ENCODE assay signal across 16 cellular contexts in the genomic region with DNA sequence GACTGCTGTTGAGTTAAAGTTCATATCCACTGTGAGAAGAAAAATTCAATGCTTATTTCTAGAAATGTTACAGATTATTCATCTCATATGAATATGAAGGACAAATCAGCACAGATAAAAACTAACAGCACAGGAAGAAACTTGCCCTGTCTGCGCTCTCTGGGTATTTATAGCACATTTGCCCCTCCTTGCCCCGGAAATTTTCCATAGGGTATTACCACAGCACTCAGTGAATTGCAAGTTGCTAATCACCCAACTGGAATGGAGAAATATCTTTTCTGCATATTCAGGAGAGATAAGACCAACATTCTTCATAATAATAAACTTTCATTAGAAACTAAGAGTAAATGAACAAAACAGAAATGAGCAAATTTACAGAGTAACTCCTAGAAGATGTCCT.
"Had no signal": no experiment of that assay in that cellular context is flagged by ENCODE, and none has a peak within 500 bp of the region (broad histone marks: within the 10 kb centered on the region; RNA-seq: fewer than 3 reads in every experiment).

No MANE protein-coding gene starts in this region.

- H3K4me3 ChIP-seq: right atrium auricular region, skin epidermis, tibial nerve, vagina had no signal

- H3K27me3 ChIP-seq: right atrium auricular region, tibial nerve, vagina had no signal

- H3K36me3 ChIP-seq: right atrium auricular region, tibial nerve, vagina had no signal

- H3K9me3 ChIP-seq: right atrium auricular region, tibial nerve, vagina had no signal

- ATAC-seq: effector memory CD8-positive, alpha-beta T cell; natural killer cell treated with Interleukin-12 subunit alpha and Interleukin-12 subunit beta and Interleukin-15 and Interleukin-18, amount 100 ng/mL, for 72 hours had no signal

- H3K4me1 ChIP-seq: right atrium auricular region had no signal

- H3K27ac ChIP-seq: right atrium auricular region, tibial nerve, vagina had no signal

- DNase-seq: activated CD4-positive, alpha-beta T cell treated with anti-CD3 and anti-CD28 coated beads for 1 hour; activated CD4-positive, alpha-beta T cell treated with anti-CD3 and anti-CD28 coated beads, Interleukin-2, amount 50 U/mL, for 48 hours; activated naive CD4-positive, alpha-beta T cell treated with anti-CD3 and anti-CD28 coated beads, Interleukin-2, amount 10 ng/mL, durations not matched to agents 7 days and 5 days; cerebellar nuclear complex; dermis blood vessel endothelial cell; effector memory CD8-positive, alpha-beta T cell; foreskin melanocyte; nucleus accumbens; stimulated activated CD4-positive, alpha-beta T cell treated with anti-CD3 and anti-CD28 coated beads, Interleukin-4, amount 100 ng/mL, for 24 hours; stimulated activated naive CD4-positive, alpha-beta T cell; substantia nigra had no signal
